In genomic region chr5:132667309-132667708, GRCh38 we compare ENCODE assay signal across 22 cellular contexts. TPM values are rescaled to one million over a fixed set of nuclear protein-coding genes. Genes with fewer than 3 reads are reported as not detected.
DNase-seq lines count a peak whose midpoint lies in the region; ATAC-seq, FAIRE-seq and TF ChIP-seq lines count a peak whose summit lies in the region.
"Had no signal": no experiment of that assay in that cellular context is flagged by ENCODE, and none has a peak within 500 bp of the region (broad histone marks: within the 10 kb centered on the region; RNA-seq: fewer than 3 reads in every experiment).

No MANE protein-coding gene starts in this region.

- no peaks in the 10 kb centered on the region for H3K9me3 ChIP-seq in K562 (replicated peaks; ENCODE audit: control insufficient read depth, insufficient read depth, low read depth, low read length)
- no peaks in the 10 kb centered on the region for H3K9me3 ChIP-seq in spleen
- H3K9me3 ChIP-seq: BLaER1 had no signal

- TF ChIP-seq POLR2A in K562 (conservative IDR thresholded peaks at IDR 0.05) = no peak
- TF ChIP-seq POLR2A in spleen (IDR thresholded peaks at IDR 0.05) = no peak

- no peaks in the 10 kb centered on the region for H3K36me3 Mint-ChIP-seq in activated CD4-positive, alpha-beta T cell treated with anti-CD3 and anti-CD28 coated beads, Interleukin-2, amount 10 ng/mL, durations not matched to agents 24 days and 14 days (ENCODE audit: low read depth)
- no peaks in the 10 kb centered on the region for H3K36me3 Mint-ChIP-seq in stimulated activated memory B cell treated with anti-CD40 and anti-IgM and Interleukin-4, amounts not matched to agents 10 μg/mL and 1 μg/mL and 100 μg/mL, for 72 hours
- H3K36me3 Mint-ChIP-seq: CD14-positive monocyte; CD4-positive, alpha-beta memory T cell had no signal

- BruUV-seq in K562 (replicated peaks; lab: Mats Ljungman, UMichigan) = no TSS peak

- peak overlapping the region; percentile 93; the same call in 1 of the 2 replicates for H2AFZ ChIP-seq in K562 (ENCODE audit: low read depth, low read length)

- H3K9me1 ChIP-seq in K562 (ENCODE audit: control insufficient read depth, insufficient read depth, low read length) = no peaks in the 10 kb centered on the region

- H3K4me1 ChIP-seq in K562 (replicated peaks in 1 of 2; ENCODE audit: control insufficient read depth in 2 of 2, insufficient read depth in 2 of 2, low read length in 2 of 2) (peaks cover 51 to 61% of the 10 kb centered on the region in 2 experiments), spleen (peaks cover 0 to 18% (median 6%) of the 10 kb centered on the region in 6 donors)

- TF ChIP-seq EP300 in K562 (IDR thresholded peaks at IDR 0.05; ENCODE audit: low read length) = no peak

- no peak for DNase-seq in activated CD4-positive, alpha-beta T cell treated with anti-CD3 and anti-CD28 coated beads, Interleukin-2, amount 10 ng/mL, durations not matched to agents 24 days and 14 days
- DNase-seq in activated CD4-positive, alpha-beta T cell treated with anti-CD3 and anti-CD28 coated beads, Interleukin-2, amount 50 U/mL, for 48 hours = no peak
- DNase-seq in ELR (ENCODE audit: low read depth) (peak; percentile 18), K562 (ENCODE audit: extremely low read depth in 1 of 4, low spot score in 3 of 4) (peak in 1 of 4 experiments; percentile 4), spleen (peak; percentile 57), GM19239 (ENCODE audit: insufficient read length, low spot score) (no peak)
- DNase-seq: 8988T; CD4-positive, alpha-beta memory T cell; DMS153; DMS79; HFFc6 had no signal

- no peak for TF ChIP-seq CTCF in K562 (IDR thresholded peaks at IDR 0.05 in 2 of 3, conservative IDR thresholded peaks at IDR 0.05 in 1 of 3; ENCODE audit: insufficient read depth in 2 of 3, low read depth in 1 of 3, low read length in 3 of 3)
- TF ChIP-seq CTCF in spleen (IDR thresholded peaks at IDR 0.05 in 8 of 11, conservative IDR thresholded peaks at IDR 0.05 in 3 of 11) = no peak

- H3K36me3 ChIP-seq in K562 (ENCODE audit: control insufficient read depth, insufficient read depth, low read length) (no peaks in the 10 kb centered on the region), spleen (no peaks in the 10 kb centered on the region)
- H3K36me3 ChIP-seq: BLaER1 had no signal

- H3K4me3 Mint-ChIP-seq in activated CD4-positive, alpha-beta T cell treated with anti-CD3 and anti-CD28 coated beads, Interleukin-2, amount 10 ng/mL, durations not matched to agents 24 days and 14 days = no peak overlapping the region
- H3K4me3 Mint-ChIP-seq in stimulated activated memory B cell treated with anti-CD40 and anti-IgM and Interleukin-4, amounts not matched to agents 10 μg/mL and 1 μg/mL and 100 μg/mL, for 72 hours = no peak overlapping the region
- H3K4me3 Mint-ChIP-seq: CD14-positive monocyte; CD4-positive, alpha-beta memory T cell; GM23338; HFFc6 had no signal

- TF ChIP-seq RAD21 in K562 (CRISPR knock-in tag; conservative IDR thresholded peaks at IDR 0.05 in 1 of 2, IDR thresholded peaks at IDR 0.05 in 1 of 2) = no peak

- no peaks in the 10 kb centered on the region for H3K79me2 ChIP-seq in K562 (ENCODE audit: control insufficient read depth, insufficient read depth, low read length)

- H3K27me3 Mint-ChIP-seq in activated CD4-positive, alpha-beta T cell treated with anti-CD3 and anti-CD28 coated beads, Interleukin-2, amount 10 ng/mL, durations not matched to agents 24 days and 14 days = no peaks in the 10 kb centered on the region
- peaks cover 14% of the 10 kb centered on the region for H3K27me3 Mint-ChIP-seq in stimulated activated memory B cell treated with anti-CD40 and anti-IgM and Interleukin-4, amounts not matched to agents 10 μg/mL and 1 μg/mL and 100 μg/mL, for 72 hours

- FAIRE-seq in K562 (lab: Jason Lieb, UNC) = no peak
- no peak for FAIRE-seq in GM19239 (lab: Jason Lieb, UNC)
- FAIRE-seq: GM12878, H54 had no signal

- peaks cover 38% of the 10 kb centered on the region for H3K4me1 Mint-ChIP-seq in activated CD4-positive, alpha-beta T cell treated with anti-CD3 and anti-CD28 coated beads, Interleukin-2, amount 10 ng/mL, durations not matched to agents 24 days and 14 days
- peaks cover 25% of the 10 kb centered on the region for H3K4me1 Mint-ChIP-seq in stimulated activated memory B cell treated with anti-CD40 and anti-IgM and Interleukin-4, amounts not matched to agents 10 μg/mL and 1 μg/mL and 100 μg/mL, for 72 hours
- H3K4me1 Mint-ChIP-seq: CD14-positive monocyte had no signal

- intact Hi-C loops in activated CD4-positive, alpha-beta T cell treated with anti-CD3 and anti-CD28 coated beads, Interleukin-2, amount 10 ng/mL, durations not matched to agents 24 days and 14 days (cut with micrococcal nuclease) = no loop called here
- intact Hi-C loops in K562 (cut with micrococcal nuclease) = no loop called here
- intact Hi-C loops in spleen (cut with DNase I; ENCODE audit: low total_unique reads) = no loop called here

- H3K27ac ChIP-seq in K562 (ENCODE audit: extremely low read depth, low read depth, low read length) = no peak overlapping the region; the same call in 2 of the 3 replicates
- H3K27ac ChIP-seq in spleen = no peak overlapping the region
- H3K27ac ChIP-seq: BLaER1, HL-60 had no signal

- H3K4me3 ChIP-seq in K562 (no peak overlapping the region), spleen (no peak overlapping the region)
- H3K4me3 ChIP-seq: BLaER1, GM12878, GM23338 had no signal

- H3K9me3 Mint-ChIP-seq in activated CD4-positive, alpha-beta T cell treated with anti-CD3 and anti-CD28 coated beads, Interleukin-2, amount 10 ng/mL, durations not matched to agents 24 days and 14 days = peaks cover 3% of the 10 kb centered on the region
- H3K9me3 Mint-ChIP-seq in stimulated activated memory B cell treated with anti-CD40 and anti-IgM and Interleukin-4, amounts not matched to agents 10 μg/mL and 1 μg/mL and 100 μg/mL, for 72 hours = peaks cover 3% of the 10 kb centered on the region
- H3K9me3 Mint-ChIP-seq: CD4-positive, alpha-beta memory T cell; GM23338; HFFc6 had no signal

- ATAC-seq in K562 = no peak
- no peak for ATAC-seq in stimulated activated memory B cell treated with anti-CD40 and anti-IgM and Interleukin-4, amounts not matched to agents 10 μg/mL and 1 μg/mL and 100 μg/mL, for 72 hours
- ATAC-seq: GM12878 had no signal

- H4K20me1 ChIP-seq in K562 (replicated peaks; ENCODE audit: control insufficient read depth, insufficient read depth, low read length) = no peaks in the 10 kb centered on the region
- H4K20me1 ChIP-seq: BLaER1 had no signal

- no peak overlapping the region for H3K4me2 ChIP-seq in K562 (ENCODE audit: insufficient read depth, low read length)
- H3K4me2 ChIP-seq: BLaER1, GM23338 had no signal

- H3K27me3 ChIP-seq in K562 (ENCODE audit: control insufficient read depth in 2 of 2, insufficient read depth in 2 of 2, low read length in 2 of 2) (no peaks in the 10 kb centered on the region), spleen (replicated peaks in 1 of 7) (no peaks in the 10 kb centered on the region)
- H3K27me3 ChIP-seq: BLaER1 had no signal

- POLR2A ChIA-PET in K562 (lab: Yijun Ruan, JAX) = interaction anchor here (1.0 to 1.7 kb wide), 3 partner anchors 9 to 199 kb away, joined by 3 to 10 read pairs (median 5); partner anchors contain the start of genes GDF9 and UQCRQ

- CTCF ChIA-PET in K562 (lab: Yijun Ruan, JAX; ENCODE audit: low intra/inter-chr PET ratio) = no interaction called here

- peak overlapping the region; percentile 12 for H3K27ac Mint-ChIP-seq in activated CD4-positive, alpha-beta T cell treated with anti-CD3 and anti-CD28 coated beads, Interleukin-2, amount 10 ng/mL, durations not matched to agents 24 days and 14 days
- no peak overlapping the region for H3K27ac Mint-ChIP-seq in stimulated activated memory B cell treated with anti-CD40 and anti-IgM and Interleukin-4, amounts not matched to agents 10 μg/mL and 1 μg/mL and 100 μg/mL, for 72 hours
- H3K27ac Mint-ChIP-seq: GM23338, HFFc6 had no signal

- in situ Hi-C loops in K562 (cut with MboI) = no loop called here

- 0 out of 4 replicates have a peak overlapping the region, but pooled peaks of 1 of the 2 experiments have one; percentile 8 for H3K9ac ChIP-seq in K562 (ENCODE audit: insufficient read depth in 1 of 2, low read depth in 2 of 2, low read length in 2 of 2)
- H3K9ac ChIP-seq: BLaER1 had no signal

- 75% methylated on average over 8 of the region's 10 CpGs for WGBS in K562 (ENCODE audit: insufficient coverage, low coverage, missing lambda C conversion rate)
- 81 to 88% (median 87%) methylated on average over 10 of the region's 10 CpGs for WGBS in spleen, 5 donors

RNA-seq across cellular contexts. Expression of gene IL4, which starts 6.5 kb away (rescaled TPM):
- total RNA-seq in activated CD4-positive, alpha-beta T cell treated with anti-CD3 and anti-CD28 coated beads, Interleukin-2, amount 10 ng/mL, durations not matched to agents 24 days and 14 days = 20.5 and 21.2 TPM in 2 replicates
- total RNA-seq in K562 (2011; cell fraction: chromatin; rRNA removed; ENCODE audit: low replicate concordance) = not detected in 2 replicates
- not detected in 2 replicates for total RNA-seq in K562 (2011; cell fraction: nucleolus; rRNA removed)
- not detected in 2 replicates for total RNA-seq in K562 (2011; cell fraction: nucleoplasm; rRNA removed)
- total RNA-seq in K562 (2014; rRNA removed) (not detected in 2 replicates), K562 (2014; rRNA removed; fragmentation: Illumina TruSeq; extraction: Trizol) (not detected in 2 replicates), K562 (2015; rRNA removed; fragmentation: Illumina TruSeq; extraction: Trizol) (not detected in 2 replicates), K562 (2021) (not detected in 2 replicates), spleen (not detected)
- polyA plus RNA-seq in K562 (2011; rRNA removed) (not detected in 2 replicates), K562 (2014; fragmentation: Illumina TruSeq; extraction: Trizol) (not detected in 2 replicates), K562 (2014; fragmentation: Nextera tagmentation; extraction: Ambion mirVana) (under 1 TPM; 0.22 to 0.62 TPM), K562 (2014; rRNA removed) (not detected in 2 replicates), spleen (not detected)
- 0.49 TPM in 1 of 2 replicates, not detected in the other for polyA plus RNA-seq in K562 (2011; cell fraction: cytosol; rRNA removed)
- polyA plus RNA-seq in K562 (2011; cell fraction: nucleus; rRNA removed) = not detected in 2 replicates
- polyA plus RNA-seq in K562 (2012) = not detected in 2 replicates
- polyA minus RNA-seq in K562 (2011; rRNA and poly(A)+ RNA removed) = not detected in 2 replicates
- not detected in 2 replicates for polyA minus RNA-seq in K562 (2011; cell fraction: cytosol; rRNA and poly(A)+ RNA removed)
- not detected in 2 replicates for polyA minus RNA-seq in K562 (2011; cell fraction: nucleus; rRNA and poly(A)+ RNA removed)
- total RNA-seq: A673; CD4-positive, alpha-beta memory T cell; G401; GM12878; GM23338; HFFc6; HT1080 had no signal
- polyA plus RNA-seq: AG04450; CD14-positive monocyte; CD4-positive, alpha-beta memory T cell; GM23338 had no signal

RNA-seq across cellular contexts. Expression of gene IL13, which starts 9.3 kb away (rescaled TPM):
- total RNA-seq in activated CD4-positive, alpha-beta T cell treated with anti-CD3 and anti-CD28 coated beads, Interleukin-2, amount 10 ng/mL, durations not matched to agents 24 days and 14 days = 231 and 239 TPM in 2 replicates
- total RNA-seq in K562 (2011; cell fraction: chromatin; rRNA removed; ENCODE audit: low replicate concordance) = not detected in 2 replicates
- not detected in 2 replicates for total RNA-seq in K562 (2011; cell fraction: nucleolus; rRNA removed)
- total RNA-seq in K562 (2011; cell fraction: nucleoplasm; rRNA removed) = not detected in 2 replicates
- total RNA-seq in K562 (2014; rRNA removed) (not detected in 2 replicates), K562 (2014; rRNA removed; fragmentation: Illumina TruSeq; extraction: Trizol) (not detected in 2 replicates), K562 (2015; rRNA removed; fragmentation: Illumina TruSeq; extraction: Trizol) (not detected in 2 replicates), K562 (2021) (not detected in 2 replicates), spleen (not detected)
- polyA plus RNA-seq in K562 (2011; rRNA removed) (0.04 TPM in 1 of 2 replicates, not detected in the other), K562 (2014; fragmentation: Illumina TruSeq; extraction: Trizol) (not detected in 2 replicates), K562 (2014; fragmentation: Nextera tagmentation; extraction: Ambion mirVana) (not detected), K562 (2014; rRNA removed) (not detected in 2 replicates), spleen (under 1 TPM in 2 of 3 donors, not detected in 1; 0.06 to 0.07 TPM)
- polyA plus RNA-seq in K562 (2011; cell fraction: cytosol; rRNA removed) = not detected in 2 replicates
- polyA plus RNA-seq in K562 (2011; cell fraction: nucleus; rRNA removed) = not detected in 2 replicates
- 0.10 TPM in 1 of 2 replicates, not detected in the other for polyA plus RNA-seq in K562 (2012)
- polyA minus RNA-seq in K562 (2011; rRNA and poly(A)+ RNA removed) = not detected in 2 replicates
- polyA minus RNA-seq in K562 (2011; cell fraction: cytosol; rRNA and poly(A)+ RNA removed) = not detected in 2 replicates
- not detected in 2 replicates for polyA minus RNA-seq in K562 (2011; cell fraction: nucleus; rRNA and poly(A)+ RNA removed)
- total RNA-seq: A673; CD4-positive, alpha-beta memory T cell; G401; GM23338; HFFc6; HT1080 had no signal
- polyA plus RNA-seq: AG04450; CD14-positive monocyte; CD4-positive, alpha-beta memory T cell; GM23338 had no signal

Comparison
In these comparisons a context has a peak if more than half of its experiments do, and no peak if none do; other contexts are left out.
1. DNase-seq: peak in ELR (single experiment) and spleen (single experiment); none in activated CD4-positive, alpha-beta T cell treated with anti-CD3 and anti-CD28 coated beads, Interleukin-2, amount 10 ng/mL, durations not matched to agents 24 days and 14 days (single experiment), activated CD4-positive, alpha-beta T cell treated with anti-CD3 and anti-CD28 coated beads, Interleukin-2, amount 50 U/mL, for 48 hours (0 of 2) and GM19239 (single experiment).
2. RNA of gene IL4, which starts 6.5 kb away (total RNA-seq): 20.5 to 21.2 TPM in activated CD4-positive, alpha-beta T cell treated with anti-CD3 and anti-CD28 coated beads, Interleukin-2, amount 10 ng/mL, durations not matched to agents 24 days and 14 days; not detected in K562 and not detected in spleen; every median in the first group is over 10 times any median in the second.
3. RNA of gene IL13, which starts 9.3 kb away (total RNA-seq): 231 to 239 TPM in activated CD4-positive, alpha-beta T cell treated with anti-CD3 and anti-CD28 coated beads, Interleukin-2, amount 10 ng/mL, durations not matched to agents 24 days and 14 days; not detected in K562 and not detected in spleen; every median in the first group is over 100 times any median in the second.